1 cellular context compared by ENCODE assay signal in the genomic region with DNA sequence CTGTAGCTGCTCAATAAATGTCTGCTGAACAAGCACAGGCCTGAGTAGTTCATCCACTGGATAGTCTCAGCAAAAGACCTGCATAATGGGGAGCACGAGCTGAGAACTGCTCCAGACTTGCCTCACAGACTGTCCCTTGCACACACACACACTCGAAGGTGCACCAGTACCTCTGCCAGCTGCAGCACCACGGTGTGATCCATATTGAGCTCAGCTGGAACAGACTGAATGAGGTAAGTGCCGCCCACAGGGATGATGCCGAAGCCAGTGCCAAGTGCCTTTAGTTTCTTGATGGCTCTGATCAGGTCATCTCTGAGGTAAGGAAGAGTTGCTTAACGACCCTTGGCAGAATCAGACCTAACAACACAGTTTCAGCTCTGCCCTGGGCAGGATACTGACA.
TF ChIP-seq lines count a peak whose summit lies in the region.

No MANE protein-coding gene starts in this region.

TF ChIP-seq in HCT116, 20 proteins besides CTCF, POLR2A, EP300 and RAD21:
- TF ChIP-seq, protein P1, sequence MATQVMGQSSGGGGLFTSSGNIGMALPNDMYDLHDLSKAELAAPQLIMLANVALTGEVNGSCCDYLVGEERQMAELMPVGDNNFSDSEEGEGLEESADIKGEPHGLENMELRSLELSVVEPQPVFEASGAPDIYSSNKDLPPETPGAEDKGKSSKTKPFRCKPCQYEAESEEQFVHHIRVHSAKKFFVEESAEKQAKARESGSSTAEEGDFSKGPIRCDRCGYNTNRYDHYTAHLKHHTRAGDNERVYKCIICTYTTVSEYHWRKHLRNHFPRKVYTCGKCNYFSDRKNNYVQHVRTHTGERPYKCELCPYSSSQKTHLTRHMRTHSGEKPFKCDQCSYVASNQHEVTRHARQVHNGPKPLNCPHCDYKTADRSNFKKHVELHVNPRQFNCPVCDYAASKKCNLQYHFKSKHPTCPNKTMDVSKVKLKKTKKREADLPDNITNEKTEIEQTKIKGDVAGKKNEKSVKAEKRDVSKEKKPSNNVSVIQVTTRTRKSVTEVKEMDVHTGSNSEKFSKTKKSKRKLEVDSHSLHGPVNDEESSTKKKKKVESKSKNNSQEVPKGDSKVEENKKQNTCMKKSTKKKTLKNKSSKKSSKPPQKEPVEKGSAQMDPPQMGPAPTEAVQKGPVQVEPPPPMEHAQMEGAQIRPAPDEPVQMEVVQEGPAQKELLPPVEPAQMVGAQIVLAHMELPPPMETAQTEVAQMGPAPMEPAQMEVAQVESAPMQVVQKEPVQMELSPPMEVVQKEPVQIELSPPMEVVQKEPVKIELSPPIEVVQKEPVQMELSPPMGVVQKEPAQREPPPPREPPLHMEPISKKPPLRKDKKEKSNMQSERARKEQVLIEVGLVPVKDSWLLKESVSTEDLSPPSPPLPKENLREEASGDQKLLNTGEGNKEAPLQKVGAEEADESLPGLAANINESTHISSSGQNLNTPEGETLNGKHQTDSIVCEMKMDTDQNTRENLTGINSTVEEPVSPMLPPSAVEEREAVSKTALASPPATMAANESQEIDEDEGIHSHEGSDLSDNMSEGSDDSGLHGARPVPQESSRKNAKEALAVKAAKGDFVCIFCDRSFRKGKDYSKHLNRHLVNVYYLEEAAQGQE (IDR thresholded peaks at IDR 0.05; ENCODE audit: low read depth), result no peak
- peak; percentile 1; the same call in 1 of the 2 replicates for TF ChIP-seq POLR2AphosphoS5 (IDR thresholded peaks at IDR 0.05; ENCODE audit: low read depth, low read length)
TF ChIP-seq in HCT116: peak in this region for 1.
